18 cellular contexts compared by ENCODE assay signal in the genomic region with DNA sequence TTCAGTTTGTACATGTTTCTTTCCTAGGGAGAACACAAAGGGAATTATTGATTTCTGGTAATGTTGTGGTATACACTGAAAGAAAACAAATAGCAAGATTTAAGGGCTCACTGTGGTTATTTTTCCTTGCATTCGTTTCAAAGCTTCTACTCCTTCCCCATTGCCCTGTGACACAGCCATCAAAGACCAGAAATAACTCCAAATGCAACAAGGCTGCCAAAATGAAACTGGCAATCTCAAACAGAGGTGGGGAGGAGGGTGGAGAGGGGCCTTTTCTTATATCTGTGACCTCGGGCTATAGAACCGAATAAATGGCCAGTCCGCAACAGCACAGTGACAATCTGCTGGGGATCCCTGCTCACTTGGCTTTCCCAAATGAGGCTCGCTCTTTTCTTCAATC. TPM values are rescaled to one million over a fixed set of nuclear protein-coding genes. Genes with fewer than 3 reads are reported as not detected.
A peak's percentile ranks its signal among the peaks of the same experiment; 100 is the strongest.
DNase-seq lines count a peak whose midpoint lies in the region; ATAC-seq and TF ChIP-seq lines count a peak whose summit lies in the region.
"Had no signal": no experiment of that assay in that cellular context is flagged by ENCODE, and none has a peak within 500 bp of the region (broad histone marks: within the 10 kb centered on the region; RNA-seq: fewer than 3 reads in every experiment).

No MANE protein-coding gene starts in this region.

- ATAC-seq in heart right ventricle: peak in 4 of 8 donors; percentile 20 to 60 (median 45)
- no peak for ATAC-seq in left cardiac atrium
- ATAC-seq in activated T-helper 17 cell treated with anti-CD3 and anti-CD28 coated beads, Interleukin-2, amount 50 U/mL, for 72 hours (replicated peaks): no peak
- peak; percentile 49 for ATAC-seq in left ventricle myocardium superior
- no peak for ATAC-seq in GM19467 (IDR thresholded peaks at IDR 0.05; ENCODE audit: unreplicated experiment)
- ATAC-seq in GM18505 (IDR thresholded peaks at IDR 0.05; ENCODE audit: unreplicated experiment): no peak
- ATAC-seq: K562, left lung had no signal

- H3K4me1 ChIP-seq in heart right ventricle: peaks cover 7 to 53% (median 33%) of the 10 kb centered on the region in 9 donors
- H3K4me1 ChIP-seq: left lung had no signal

- H3K36me3 ChIP-seq in heart right ventricle: peaks cover 0 to 23% (median 11%) of the 10 kb centered on the region in 9 donors

- peak overlapping the region; percentile 91 for H3K4me3 Mint-ChIP-seq in activated T-helper 17 cell treated with anti-CD3 and anti-CD28 coated beads, Interleukin-2, amount 50 U/mL, for 72 hours

- H3K27ac ChIP-seq in heart right ventricle: peak overlapping the region in 8 of 10 donors; percentile 14 to 73 (median 50)
- H3K27ac ChIP-seq: left lung, VCaP had no signal

- H3K9me3 Mint-ChIP-seq in activated T-helper 17 cell treated with anti-CD3 and anti-CD28 coated beads, Interleukin-2, amount 50 U/mL, for 72 hours: no peaks in the 10 kb centered on the region

- H3K27ac Mint-ChIP-seq in activated T-helper 17 cell treated with anti-CD3 and anti-CD28 coated beads, Interleukin-2, amount 50 U/mL, for 72 hours: peak overlapping the region; percentile 98

- no peak for DNase-seq in heart right ventricle
- no peak for DNase-seq in left cardiac atrium
- no peak for DNase-seq in left ventricle myocardium superior
- DNase-seq in T-helper 1 cell: no peak
- DNase-seq in NCI-H526 (lab: John Stamatoyannopoulos, UW): no peak
- DNase-seq: adrenal gland; AML-193; foreskin fibroblast; GF-D8; left lung; NCI-H1092 treated with DMSO at 0.1 percent for 48 hours; NCI-H2171 treated with DMSO at 0.1 percent for 48 hours; stimulated activated CD4-positive, alpha-beta T cell treated with anti-CD3 and anti-CD28 coated beads, Interleukin-15, amount 100 ng/mL, for 24 hours had no signal

- H3K4me1 Mint-ChIP-seq in activated T-helper 17 cell treated with anti-CD3 and anti-CD28 coated beads, Interleukin-2, amount 50 U/mL, for 72 hours: peaks cover 53% of the 10 kb centered on the region

- intact Hi-C loops in heart right ventricle (cut with DNase I) (loop anchor here in 1 of 10 donors (5.0 kb wide), 1 partner anchor 53 kb away; no protein-coding TSS in a partner anchor), left cardiac atrium (cut with DNase I) (no loop called here), left ventricle myocardium superior (cut with micrococcal nuclease) (no loop called here)

- no peak overlapping the region for H3K4me3 ChIP-seq in heart right ventricle
- H3K4me3 ChIP-seq: adrenal gland, K562, left lung had no signal

- peaks cover 45% of the 10 kb centered on the region for H3K36me3 Mint-ChIP-seq in activated T-helper 17 cell treated with anti-CD3 and anti-CD28 coated beads, Interleukin-2, amount 50 U/mL, for 72 hours (ENCODE audit: low read depth)

- TF ChIP-seq CTCF in heart right ventricle (IDR thresholded peaks at IDR 0.05): no peak

- no peaks in the 10 kb centered on the region for H3K27me3 Mint-ChIP-seq in activated T-helper 17 cell treated with anti-CD3 and anti-CD28 coated beads, Interleukin-2, amount 50 U/mL, for 72 hours

- H3K9me3 ChIP-seq in heart right ventricle: no peaks in the 10 kb centered on the region
- H3K9me3 ChIP-seq: adrenal gland, left lung had no signal

- no peak for TF ChIP-seq POLR2A in GM18505 (IDR thresholded peaks at IDR 0.05; ENCODE audit: borderline replicate concordance, extremely low read depth, insufficient read depth, insufficient read length)

- no peaks in the 10 kb centered on the region for H3K27me3 ChIP-seq in heart right ventricle
- H3K27me3 ChIP-seq: adrenal gland, left lung had no signal

- WGBS in heart right ventricle, 2 donors: 48 to 58% methylated on average over 5 of the region's 5 CpGs

RNA-seq across cellular contexts. Expression of a gene that starts 17.3 kb away (rescaled TPM):
- total RNA-seq in heart right ventricle: 10 to 100 TPM in 2 of 10 donors, 1 to 10 TPM in 8; 3.5 to 12.8 (median 6.4) TPM
- 10 to 100 TPM in 1 of 2 donors, 1 to 10 TPM in 1; 6.7 to 13.4 TPM for polyA plus RNA-seq in heart right ventricle
- total RNA-seq in left cardiac atrium: 1 to 10 TPM; 8.1 to 9.8 TPM
- 100 to 1,000 TPM; 161 to 191 TPM for total RNA-seq in activated T-helper 17 cell treated with anti-CD3 and anti-CD28 coated beads, Interleukin-2, amount 50 U/mL, for 72 hours
- total RNA-seq in left ventricle myocardium superior: 12.7 TPM

Comparison
In these comparisons a context has a peak if more than half of its experiments do, and no peak if none do; other contexts are left out.
1. RNA of a gene that starts 17.3 kb away (total RNA-seq): 161 to 191 TPM in activated T-helper 17 cell treated with anti-CD3 and anti-CD28 coated beads, Interleukin-2, amount 50 U/mL, for 72 hours; 12.7 TPM in left ventricle myocardium superior (single experiment), 8.1 to 9.8 TPM in left cardiac atrium and 3.5 to 12.8 TPM in heart right ventricle; every median in the first group is over 10 times any median in the second.